In the genomic region with DNA sequence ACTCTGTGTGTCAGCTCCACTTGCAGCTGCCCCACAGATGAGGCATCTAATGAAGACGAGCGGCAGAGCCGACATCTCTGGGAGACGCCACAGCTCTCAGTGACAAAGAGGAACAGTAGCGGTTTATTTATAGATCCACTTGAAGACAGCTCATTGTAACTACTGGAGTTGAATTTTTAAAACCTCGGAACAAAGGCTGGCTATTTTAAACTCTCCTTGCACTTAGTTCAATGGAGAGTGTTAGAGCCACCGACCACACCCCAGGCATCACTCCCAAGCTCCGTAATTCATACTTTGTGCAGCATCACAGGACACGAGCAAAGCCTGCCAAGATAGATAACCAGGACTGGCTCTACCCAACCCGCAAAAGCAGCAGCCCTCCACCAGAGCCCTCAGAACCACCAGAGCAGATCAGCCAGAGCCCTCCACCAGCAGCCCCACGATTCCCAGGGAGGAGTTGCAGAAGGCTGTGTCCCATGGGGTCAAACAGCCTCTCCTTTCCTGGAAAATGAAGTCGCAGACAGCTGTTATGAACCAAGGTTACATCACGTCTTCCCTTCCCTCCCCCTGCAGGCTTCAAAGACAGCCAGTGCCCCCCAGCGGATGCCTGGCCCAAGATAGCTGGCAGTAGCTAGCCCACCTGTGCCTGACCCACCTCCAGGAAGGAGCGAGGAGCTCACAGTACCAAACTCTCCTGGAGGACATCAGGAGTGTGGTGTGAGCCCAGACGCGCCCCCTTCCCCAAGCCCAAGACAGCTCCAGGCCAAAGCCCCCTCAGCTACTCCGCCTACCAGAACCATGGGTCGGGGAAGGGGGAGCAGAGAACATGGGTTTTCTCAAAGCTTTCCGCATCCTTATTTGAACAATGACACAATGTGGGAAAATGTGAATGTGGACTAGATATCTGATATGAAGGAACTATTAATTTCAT, we compare ENCODE assay signal across 11 cellular contexts. TPM values are rescaled to one million over a fixed set of nuclear protein-coding genes. Genes with fewer than 3 reads are reported as not detected.
A peak's percentile ranks its signal among the peaks of the same experiment; 100 is the strongest.
DNase-seq lines count a peak whose midpoint lies in the region; ATAC-seq and TF ChIP-seq lines count a peak whose summit lies in the region.
"Had no signal": no experiment of that assay in that cellular context is flagged by ENCODE, and none has a peak within 500 bp of the region (broad histone marks: within the 10 kb centered on the region; RNA-seq: fewer than 3 reads in every experiment).

No MANE protein-coding gene starts in this region.

- TF ChIP-seq CTCF in body of pancreas (IDR thresholded peaks at IDR 0.05): no peak

- 62 to 75% methylated on average over 15 to 20 of the region's 20 CpGs for WGBS in body of pancreas, 2 donors

- peaks cover 23% of the 10 kb centered on the region for H3K4me1 ChIP-seq in body of pancreas
- H3K4me1 ChIP-seq: A549 had no signal

- H3K27me3 ChIP-seq in body of pancreas (no peaks in the 10 kb centered on the region), H7 (ENCODE audit: control insufficient read depth, insufficient read depth, low read length) (no peaks in the 10 kb centered on the region)

- TF ChIP-seq POLR2A in body of pancreas (IDR thresholded peaks at IDR 0.05): no peak

- H3K4me3 ChIP-seq in body of pancreas: no peak overlapping the region
- no peak overlapping the region for H3K4me3 ChIP-seq in H7 (ENCODE audit: insufficient read depth, low read depth, low read length)
- H3K4me3 ChIP-seq: A549 had no signal

- H3K9me3 ChIP-seq in body of pancreas: no peaks in the 10 kb centered on the region
- H3K9me3 ChIP-seq: A549 had no signal

- peak; percentile 70 for ATAC-seq in body of pancreas
- ATAC-seq in HG02885 (IDR thresholded peaks at IDR 0.05; ENCODE audit: poor library complexity, unreplicated experiment): no peak
- no peak for ATAC-seq in GM18909 (IDR thresholded peaks at IDR 0.05; ENCODE audit: poor library complexity, unreplicated experiment)
- ATAC-seq: A549; activated T-helper 17 cell treated with anti-CD3 and anti-CD28 coated beads, Interleukin-2, amount 50 U/mL, for 72 hours had no signal

- H3K36me3 ChIP-seq in body of pancreas (replicated peaks in 1 of 2; ENCODE audit: insufficient read depth in 1 of 2, low read depth in 2 of 2): no peaks in the 10 kb centered on the region
- H3K36me3 ChIP-seq in H7 (replicated peaks; ENCODE audit: control insufficient read depth, insufficient read depth, low read length): peaks cover 11% of the 10 kb centered on the region

- H3K27ac ChIP-seq in body of pancreas (peak overlapping the region in 1 of 4 donors; percentile 0), temporal lobe (ENCODE audit: low read depth, low read length) (peak overlapping the region; percentile 72)
- H3K27ac ChIP-seq: A549 had no signal

- DNase-seq in NCI-H510A treated with DMSO at 0.1 percent for 48 hours (lab: John Stamatoyannopoulos, UW): peak; percentile 3
- DNase-seq in NCI-H510A (lab: John Stamatoyannopoulos, UW): no peak
- peak in 1 of 4 donors; percentile 26 for DNase-seq in body of pancreas
- peak; percentile 68 for DNase-seq in inferior parietal cortex (ENCODE audit: extremely low spot score)
- no peak for DNase-seq in H7
- DNase-seq: stimulated activated CD4-positive, alpha-beta T cell treated with anti-CD3 and anti-CD28 coated beads, Interleukin-4, amount 100 ng/mL, for 24 hours had no signal

- intact Hi-C loops in body of pancreas (cut with DNase I): no loop called here

RNA-seq across cellular contexts. Expression of a gene that starts 45.7 kb away (rescaled TPM):
- total RNA-seq in body of pancreas (1 to 10 TPM in 1 of 2 donors, under 1 TPM in 1; 0.26 to 3.3 TPM), temporal lobe (2.5 TPM)
- total RNA-seq in H7 (2014; rRNA removed; shearing (Covaris generic)): 25.1 and 26.4 TPM in 2 replicates

RNA-seq across cellular contexts. Expression of a gene that starts 52.2 kb away (rescaled TPM):
- 1 to 10 TPM; 2.6 to 3.3 TPM for total RNA-seq in body of pancreas
- 7.9 TPM for total RNA-seq in temporal lobe
- total RNA-seq in H7 (2014; rRNA removed; shearing (Covaris generic)): 19.5 and 21.7 TPM in 2 replicates

Comparison
In these comparisons a context has a peak if more than half of its experiments do, and no peak if none do; other contexts are left out.
1. DNase-seq: peak in NCI-H510A treated with DMSO at 0.1 percent for 48 hours (single experiment) and inferior parietal cortex (single experiment); none in NCI-H510A (single experiment) and H7 (single experiment).